In the genomic region with DNA sequence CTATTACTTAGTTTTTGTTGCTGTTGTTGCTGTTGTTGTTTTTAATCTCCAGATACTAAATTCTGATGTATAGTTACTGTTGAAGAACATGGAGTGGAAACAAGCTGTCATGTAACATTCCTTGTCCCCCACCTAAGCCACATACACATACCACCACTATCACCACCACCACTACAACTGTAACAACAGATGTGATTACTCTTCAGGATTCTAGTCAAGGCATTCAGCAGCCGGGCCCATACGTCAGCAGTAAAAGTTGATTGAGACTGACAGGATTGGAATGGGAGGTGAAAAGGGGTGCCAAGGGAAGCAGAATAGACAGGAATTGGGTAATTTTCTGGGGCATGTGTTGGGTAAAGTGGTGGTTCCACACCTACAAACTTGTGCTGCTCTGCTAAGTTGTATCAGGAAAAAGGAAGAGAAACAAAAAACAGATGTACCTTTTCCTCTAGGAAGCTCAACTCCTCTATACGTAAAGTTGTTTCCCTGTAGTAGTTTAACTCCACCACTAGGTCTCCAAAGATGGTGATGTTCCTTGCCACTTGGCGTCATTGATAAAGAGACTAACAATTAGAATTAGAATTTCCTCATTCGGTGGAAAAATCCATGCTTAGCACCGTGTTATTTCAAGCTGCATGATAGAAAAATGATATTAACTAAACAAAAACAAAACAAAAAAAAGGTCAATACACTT, we compare ENCODE assay signal across 23 cellular contexts.
"Had no signal": no experiment of that assay in that cellular context is flagged by ENCODE, and none has a peak within 500 bp of the region (broad histone marks: within the 10 kb centered on the region; RNA-seq: fewer than 3 reads in every experiment).

No MANE protein-coding gene starts in this region.

- H3K36me3 ChIP-seq: gastrocnemius medialis, transverse colon had no signal

- H3K27ac Mint-ChIP-seq: activated B cell treated with CpG ODN at 0.5 μM for 24 hours; activated CD8-positive, alpha-beta T cell treated with anti-CD3 and anti-CD28 coated beads for 36 hours; brain; dendritic cell treated with granulocyte-macrophage colony-stimulating factor and Interleukin-4, amounts not matched to agents 40 ng/mL and 50 ng/mL, for 4 days had no signal

- ATAC-seq: activated CD8-positive, alpha-beta T cell treated with anti-CD3 and anti-CD28 coated beads for 36 hours; activated naive CD4-positive, alpha-beta T cell treated with anti-CD3 and anti-CD28 coated beads, Interleukin-2, amount 50 U/mL, for 72 hours had no signal

- H3K4me3 Mint-ChIP-seq: activated B cell treated with CpG ODN at 0.5 μM for 24 hours; activated CD8-positive, alpha-beta T cell treated with anti-CD3 and anti-CD28 coated beads for 36 hours; brain; dendritic cell treated with granulocyte-macrophage colony-stimulating factor and Interleukin-4, amounts not matched to agents 40 ng/mL and 50 ng/mL, for 4 days; neural crest cell had no signal

- H3K4me3 ChIP-seq: gastrocnemius medialis, hepatocyte, transverse colon had no signal

- H3K27me3 Mint-ChIP-seq: activated CD8-positive, alpha-beta T cell treated with anti-CD3 and anti-CD28 coated beads for 36 hours; dendritic cell treated with granulocyte-macrophage colony-stimulating factor and Interleukin-4, amounts not matched to agents 40 ng/mL and 50 ng/mL, for 4 days had no signal

- H3K4me1 ChIP-seq: transverse colon had no signal

- H3K9me3 ChIP-seq: gastrocnemius medialis had no signal

- DNase-seq: activated B cell treated with CpG ODN at 0.5 μM for 24 hours; activated CD4-positive, alpha-beta T cell treated with anti-CD3 and anti-CD28 coated beads for 48 hours; activated CD8-positive, alpha-beta T cell treated with anti-CD3 and anti-CD28 coated beads for 36 hours; activated gamma-delta T cell; activated T-cell treated with anti-CD3 and anti-CD28 coated beads, Interleukin-2, amount 50 U/mL, for 48 hours; amniotic stem cell; effector memory CD4-positive, alpha-beta T cell; kidney; posterior cingulate gyrus; retina; small intestine; stimulated activated CD4-positive, alpha-beta T cell treated with anti-CD3 and anti-CD28 coated beads, Interleukin-4, amount 100 ng/mL, for 24 hours; stimulated activated naive CD4-positive, alpha-beta T cell treated with Interleukin-2 at 50 U/mL for 16 hours; SW 1271; transverse colon had no signal

- H2AFZ ChIP-seq: hepatocyte had no signal

- H3K27ac ChIP-seq: epithelial cell of prostate, hepatocyte, transverse colon had no signal

- H3K27me3 ChIP-seq: gastrocnemius medialis, hepatocyte, transverse colon had no signal

- FAIRE-seq: kidney, small intestine, TTC549 had no signal

- H3K4me1 Mint-ChIP-seq: activated B cell treated with CpG ODN at 0.5 μM for 24 hours, brain, neural crest cell had no signal

- H3K79me2 ChIP-seq: hepatocyte had no signal

- H3K36me3 Mint-ChIP-seq: brain had no signal

- H3K4me2 ChIP-seq: hepatocyte had no signal
